ENCODE assay signal across 28 cellular contexts in genomic region chr6:23477576-23477975, GRCh38.
"Had no signal": no experiment of that assay in that cellular context is flagged by ENCODE, and none has a peak within 500 bp of the region (broad histone marks: within the 10 kb centered on the region; RNA-seq: fewer than 3 reads in every experiment).

No MANE protein-coding gene starts in this region.

- DNase-seq: activated B cell treated with CpG ODN at 0.5 μM for 24 hours; activated CD4-positive, alpha-beta T cell treated with anti-CD3 and anti-CD28 coated beads for 48 hours; activated CD4-positive, alpha-beta T cell treated with anti-CD3 and anti-CD28 coated beads, Interleukin-2, amount 50 U/mL, for 1 hour; activated CD4-positive, alpha-beta T cell treated with anti-CD3 and anti-CD28 coated beads, Interleukin-2, amount 50 U/mL, for 48 hours; activated CD8-positive, alpha-beta memory T cell treated with anti-CD3 and anti-CD28 coated beads for 24 hours; activated CD8-positive, alpha-beta T cell treated with anti-CD3 and anti-CD28 coated beads for 36 hours; activated effector memory CD4-positive, alpha-beta T cell treated with Interleukin-2 at 50 U/mL for 16 hours; activated gamma-delta T cell treated with Interleukin-2 at 50 U/mL for 16 hours; activated naive CD4-positive, alpha-beta T cell treated with anti-CD3 and anti-CD28 coated beads, Interleukin-2, amount 50 U/mL, for 16 hours; activated naive CD4-positive, alpha-beta T cell treated with Interleukin-2 at 50 U/mL for 16 hours; activated T-cell treated with anti-CD3 and anti-CD28 coated beads, Interleukin-2, amount 50 U/mL, for 4 hours; adrenal gland; amygdala; aorta; body of pancreas; caudate nucleus; colonic mucosa; effector CD8-positive, alpha-beta T cell; esophagus squamous epithelium; foreskin melanocyte; head of caudate nucleus; T-helper 1 cell; T-helper 17 cell; T1000; WERI-Rb-1 had no signal

- H3K9me3 ChIP-seq: adrenal gland, body of pancreas, colonic mucosa, esophagus squamous epithelium had no signal

- ATAC-seq: activated CD4-positive, CD25-positive, alpha-beta regulatory T cell treated with anti-CD3 and anti-CD28 coated beads, Interleukin-2, amount 50 U/mL, for 24 hours; activated CD8-positive, alpha-beta T cell treated with anti-CD3 and anti-CD28 coated beads for 36 hours; activated T-cell treated with anti-CD3 and anti-CD28 coated beads, Interleukin-2, amount 50 U/mL, for 4 hours; activated T-helper 17 cell treated with anti-CD3 and anti-CD28 coated beads, Interleukin-2, amount 50 U/mL, for 72 hours; body of pancreas; T-helper 17 cell had no signal

- H3K27me3 ChIP-seq: adrenal gland, body of pancreas, colonic mucosa, esophagus squamous epithelium had no signal

- H3K4me3 ChIP-seq: adrenal gland, body of pancreas, colonic mucosa, esophagus squamous epithelium had no signal

- H3K27ac ChIP-seq: adrenal gland, body of pancreas, colonic mucosa, epithelial cell of prostate, esophagus squamous epithelium, WERI-Rb-1 had no signal

- H3K36me3 ChIP-seq: adrenal gland, colonic mucosa, esophagus squamous epithelium, WERI-Rb-1 had no signal

- H3K4me1 ChIP-seq: adrenal gland, body of pancreas, colonic mucosa, esophagus squamous epithelium had no signal
